ENCODE assay signal across 9 cellular contexts in the genomic region with DNA sequence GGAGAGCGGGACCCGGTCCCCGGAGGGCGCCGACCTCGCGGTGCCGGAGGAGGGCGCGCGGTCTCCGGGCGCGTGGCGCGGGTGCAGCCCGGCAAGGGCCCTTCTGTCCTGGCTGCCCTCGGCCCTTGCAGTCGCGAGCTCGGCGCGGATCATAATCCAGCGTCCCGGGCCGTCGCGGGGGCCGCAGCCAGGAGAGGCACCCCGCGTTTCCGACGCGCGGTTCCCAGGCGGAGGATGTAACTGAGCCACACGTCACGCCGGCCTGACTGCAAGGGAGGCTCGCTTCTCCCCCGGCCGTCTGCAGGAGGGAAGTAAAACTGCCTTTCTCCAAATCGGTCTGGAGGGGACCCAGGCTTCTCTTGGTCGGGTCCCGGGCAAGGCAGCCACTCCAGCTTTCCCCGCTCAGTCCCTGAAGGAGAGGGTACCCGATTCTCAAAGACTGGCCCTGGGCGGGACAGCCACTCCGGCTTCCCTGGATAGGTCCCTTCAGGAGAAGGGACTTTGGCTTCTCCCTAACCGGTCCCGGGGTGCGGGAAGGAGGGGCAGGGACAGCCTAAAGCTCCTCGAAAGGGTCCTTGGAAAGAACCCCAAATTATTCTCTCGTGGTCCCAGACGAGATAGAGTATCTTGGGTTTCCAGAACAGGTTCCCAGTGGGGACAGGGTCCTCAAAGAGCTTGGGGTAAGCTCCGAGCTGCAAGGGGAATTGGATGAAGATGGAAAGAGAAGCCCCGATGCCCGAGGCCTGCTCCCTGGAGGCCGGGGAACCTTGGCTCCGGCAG. TPM values are rescaled to one million over a fixed set of nuclear protein-coding genes. Genes with fewer than 3 reads are reported as not detected.
DNase-seq lines count a peak whose midpoint lies in the region; ATAC-seq, FAIRE-seq and TF ChIP-seq lines count a peak whose summit lies in the region.
"Had no signal": no experiment of that assay in that cellular context is flagged by ENCODE, and none has a peak within 500 bp of the region (broad histone marks: within the 10 kb centered on the region; RNA-seq: fewer than 3 reads in every experiment).

No MANE protein-coding gene starts in this region.

- POLR2A ChIA-PET in H1 (lab: Charles Lee; ENCODE audit: partially characterized antibody), result no interaction called here

- no peak overlapping the region; the same call in 1 of the 2 replicates for H2BK15ac ChIP-seq in H1 (ENCODE audit: low read length)

- H2AFZ ChIP-seq in H1 (ENCODE audit: low read length), result peak overlapping the region; percentile 47; the same call in 1 of the 2 replicates

- no peak overlapping the region for H2AK5ac ChIP-seq in H1 (ENCODE audit: low read depth, low read length)

- no peaks in the 10 kb centered on the region for H3K79me2 ChIP-seq in H1 (ENCODE audit: control insufficient read depth in 1 of 2, insufficient read depth in 2 of 2, low read length in 2 of 2)

- TF ChIP-seq CTCF in H1 (IDR thresholded peaks at IDR 0.05; ENCODE audit: control extremely low read depth in 1 of 3, insufficient read depth in 1 of 3, low read depth in 1 of 3, low read length in 3 of 3) (no peak), uterus (IDR thresholded peaks at IDR 0.05) (no peak)

- H4K91ac ChIP-seq in H1 (replicated peaks; ENCODE audit: insufficient read length, low read length), result no peak overlapping the region

- H3K56ac ChIP-seq in H1 (replicated peaks; ENCODE audit: insufficient read length, low read depth, low read length), result no peak overlapping the region

- H4K8ac ChIP-seq in H1 (ENCODE audit: extremely low read depth, insufficient read depth, low read length), result no peak overlapping the region

- no peak overlapping the region for H2BK20ac ChIP-seq in H1 (ENCODE audit: low read length)

- H3K27me3 ChIP-seq in BLaER1 (peaks cover 35% of the 10 kb centered on the region), H1 (replicated peaks in 1 of 4; ENCODE audit: control insufficient read depth in 3 of 4, extremely low read depth in 1 of 4, insufficient read depth in 3 of 4, low read length in 3 of 4) (peaks cover 37 to 70% (median 56%) of the 10 kb centered on the region in 4 experiments), muscle layer of duodenum (ENCODE audit: low read depth, low read length) (peaks cover 8% of the 10 kb centered on the region), uterus (peaks cover 0 to 5% of the 10 kb centered on the region in 2 donors)

- FAIRE-seq in H1 (lab: Jason Lieb, UNC), result no peak
- FAIRE-seq: keratinocyte had no signal

- intact Hi-C loops in uterus (cut with DNase I; ENCODE audit: low total_unique reads), result no loop called here

- H3K4me1 ChIP-seq in BLaER1 (no peaks in the 10 kb centered on the region), H1 (replicated peaks in 1 of 4; ENCODE audit: control insufficient read depth in 3 of 4, insufficient read depth in 4 of 4, low read length in 3 of 4) (peaks cover 5 to 36% (median 20%) of the 10 kb centered on the region in 4 experiments), muscle layer of duodenum (ENCODE audit: control insufficient read depth in 1 of 2, insufficient read depth in 2 of 2, low read length in 2 of 2) (peaks cover 15 to 45% of the 10 kb centered on the region in 2 donors), uterus (peaks cover 0 to 4% of the 10 kb centered on the region in 2 donors)

- no peak overlapping the region for H3K14ac ChIP-seq in H1 (ENCODE audit: insufficient read length)

- H3K27ac ChIP-seq in BLaER1, result no peak overlapping the region
- no peak overlapping the region for H3K27ac ChIP-seq in H1 (ENCODE audit: low read depth, low read length)
- peak overlapping the region; percentile 27 for H3K27ac ChIP-seq in muscle layer of duodenum (ENCODE audit: low read length)
- H3K27ac ChIP-seq in uterus, result peak overlapping the region; percentile 73 to 79

- H3K36me3 ChIP-seq in BLaER1 (no peaks in the 10 kb centered on the region), H1 (ENCODE audit: control insufficient read depth in 2 of 4, insufficient read depth in 4 of 4, low read length in 3 of 4) (no peaks in the 10 kb centered on the region; a peak in 1 of 8 replicates), muscle layer of duodenum (ENCODE audit: control insufficient read depth in 1 of 2, insufficient read depth in 2 of 2, low read length in 2 of 2) (no peaks in the 10 kb centered on the region), uterus (no peaks in the 10 kb centered on the region)

- CTCF ChIA-PET in H1 (lab: Charles Lee; ENCODE audit: partially characterized antibody), result interaction anchor here (0.7 to 11.3 kb wide), 33 partner anchors 7 to 455 kb away, joined by 3 to 101 read pairs (median 4); no protein-coding TSS in a partner anchor

- no peak for TF ChIP-seq EP300 in H1 (IDR thresholded peaks at IDR 0.05; ENCODE audit: borderline replicate concordance in 1 of 2, low read depth in 2 of 2, low read length in 2 of 2)

- H3K23me2 ChIP-seq in H1 (ENCODE audit: low read depth, low read length), result peaks cover 22% of the 10 kb centered on the region; the same call in 1 of the 2 replicates

- TF ChIP-seq POLR2A in H1 (IDR thresholded peaks at IDR 0.05; ENCODE audit: control extremely low read depth in 1 of 2, low read depth in 2 of 2, low read length in 2 of 2) (no peak), uterus (IDR thresholded peaks at IDR 0.05) (no peak)

- H3K9me3 ChIP-seq in BLaER1 (peaks cover 27% of the 10 kb centered on the region), H1 (ENCODE audit: insufficient read depth in 2 of 2, low read depth in 1 of 2, low read length in 1 of 2) (no peaks in the 10 kb centered on the region), muscle layer of duodenum (ENCODE audit: control insufficient read depth in 1 of 2, low read length in 2 of 2) (no peaks in the 10 kb centered on the region), uterus (no peaks in the 10 kb centered on the region)

- no peak overlapping the region for H3K9ac ChIP-seq in BLaER1
- peak overlapping the region in 1 of 4 experiments; percentile 18; a peak in 2 of 7 replicates for H3K9ac ChIP-seq in H1 (replicated peaks in 1 of 4; ENCODE audit: extremely low read depth in 1 of 4, low read depth in 3 of 4, low read length in 3 of 4)

- H3K4me3 ChIP-seq in BLaER1 (0 out of 2 replicates have a peak overlapping the region, but pooled peaks have one; percentile 25), H1 (ENCODE audit: extremely low read depth in 1 of 4, insufficient read depth in 2 of 4, low read depth in 3 of 4, low read length in 4 of 4) (peak overlapping the region; percentile 43 to 66 (median 60)), muscle layer of duodenum (ENCODE audit: low read depth in 1 of 2, low read length in 2 of 2) (peak overlapping the region; percentile 73 to 77), uterus (peak overlapping the region; percentile 42 to 53)

- no peaks in the 10 kb centered on the region for H3K79me1 ChIP-seq in H1 (ENCODE audit: low read depth, low read length)

- H3K23ac ChIP-seq in H1 (ENCODE audit: insufficient read length), result no peak overlapping the region

- H4K5ac ChIP-seq in H1 (ENCODE audit: insufficient read length, low read depth, low read length), result no peak overlapping the region

- peak overlapping the region; percentile 72; the same call in 1 of the 2 replicates for H2BK12ac ChIP-seq in H1 (ENCODE audit: low read depth, low read length)

- H2BK120ac ChIP-seq in H1 (replicated peaks; ENCODE audit: low read depth, low read length), result no peak overlapping the region

- no peak overlapping the region for H2BK5ac ChIP-seq in H1 (ENCODE audit: low read depth, low read length)

- peak overlapping the region; percentile 86 for H3K18ac ChIP-seq in H1 (ENCODE audit: extremely low read depth, low read length)

- H3K4me2 ChIP-seq in BLaER1 (no peak overlapping the region), H1 (ENCODE audit: insufficient read depth in 1 of 2, low read depth in 2 of 2, low read length in 2 of 2) (peak overlapping the region; percentile 79 to 99)

- WGBS in H1 (ENCODE audit: extremely low coverage in 1 of 2, insufficient coverage in 1 of 2, insufficient read length in 1 of 2, insufficient replicate concordance in 2 of 2, low coverage in 1 of 2, low lambda C conversion rate in 2 of 2, missing lambda C conversion rate in 1 of 2), 2 experiments, result 3% methylated on average over 46 of the region's 60 CpGs; no CpG with 5 or more reads in 1 of the 2 experiments

- no peak for TF ChIP-seq RAD21 in H1 (IDR thresholded peaks at IDR 0.05 in 1 of 2, conservative IDR thresholded peaks at IDR 0.05 in 1 of 2; ENCODE audit: low read depth in 2 of 2, low read length in 2 of 2)

- no peak overlapping the region for H3K4ac ChIP-seq in H1 (replicated peaks; ENCODE audit: insufficient read length, low read depth, low read length)

- DNase-seq in H1 (ENCODE audit: low read depth in 1 of 2, low spot score in 2 of 2) (no peak), uterus (peak; percentile 22 to 43), NCI-H2081 (lab: John Stamatoyannopoulos, UW) (no peak), HT-29 (ENCODE audit: low spot score) (no peak), NCI-H2107 (lab: John Stamatoyannopoulos, UW) (no peak)

- ATAC-seq in SK-N-SH treated with all-trans-retinoic acid at 6 μM for 48 hours, result peak; percentile 40

- H4K20me1 ChIP-seq in BLaER1 (no peaks in the 10 kb centered on the region), H1 (replicated peaks in 1 of 2; ENCODE audit: control insufficient read depth in 1 of 2, insufficient read depth in 2 of 2, low read length in 2 of 2) (no peaks in the 10 kb centered on the region)

TF ChIP-seq in SK-N-SH treated with all-trans-retinoic acid at 6 μM for 48 hours, 23 proteins besides CTCF, POLR2A, EP300 and RAD21:
- TF ChIP-seq RARB (CRISPR knock-in tag; IDR thresholded peaks at IDR 0.05), result no peak

TF ChIP-seq in H1, 55 proteins besides CTCF, POLR2A, EP300 and RAD21 (continues in another document):
- TF ChIP-seq TAF1 (IDR thresholded peaks at IDR 0.05; ENCODE audit: low read depth, low read length) (0 out of 2 replicates have a peak, but pooled peaks have one; percentile 5), KDM4A (IDR thresholded peaks at IDR 0.05; ENCODE audit: low read depth, low read length, severe bottlenecking) (peak; percentile 11), EZH2 (IDR thresholded peaks at IDR 0.05; ENCODE audit: low read depth, low read length, severe bottlenecking) (peak; percentile 86)

RNA-seq across cellular contexts. Expression of gene SPON1, which starts 0.8 kb away (rescaled TPM):
- total RNA-seq in H1 (2021; fragmentation: NEBNext Ultra II Directional; extraction: Animal tissue kit (Norgen Biotek cat#: 25700)), result 4.3 and 5.4 TPM in 2 replicates
- polyA plus RNA-seq in H1 (2011; rRNA removed), result 1.5 and 2.0 TPM in 2 replicates
- polyA plus RNA-seq in H1 (2011; cell fraction: cytosol; rRNA removed), result 2.3 TPM
- 3.5 TPM for polyA plus RNA-seq in H1 (2011; cell fraction: nucleus; rRNA removed)
- 2.6 to 3.4 TPM (median 2.6 TPM) in 4 replicates for polyA plus RNA-seq in H1 (2012, experiment 1 of 2)
- 0.96 TPM for polyA plus RNA-seq in H1 (2012, experiment 2 of 2)
- polyA plus RNA-seq in H1 (2013, experiment 1 of 2), result 5.7 TPM
- 5.9 TPM for polyA plus RNA-seq in H1 (2013, experiment 2 of 2)
- 3.6 and 4.6 TPM in 2 replicates for polyA minus RNA-seq in H1 (2011; rRNA and poly(A)+ RNA removed)
- polyA minus RNA-seq in H1 (2011; cell fraction: cytosol; rRNA and poly(A)+ RNA removed), result 2.7 TPM
- 2.4 TPM for polyA minus RNA-seq in H1 (2011; cell fraction: nucleus; rRNA and poly(A)+ RNA removed)
- 100 to 1,000 TPM in 1 of 4 donors, 10 to 100 TPM in 3; 18.8 to 139 (median 28.8) TPM for total RNA-seq in uterus
- total RNA-seq in HT-29 (2014; rRNA removed; shearing (Covaris generic)), result not detected in 2 replicates
- polyA plus RNA-seq: keratinocyte had no signal

Comparison
In these comparisons a context has a peak if more than half of its experiments do, and no peak if none do; other contexts are left out.
1. H3K27ac ChIP-seq: peak in muscle layer of duodenum (single experiment) and uterus (2 of 2); none in BLaER1 (single experiment) and H1 (single experiment).
2. H3K4me3 ChIP-seq: peak in every context shown above with its lines; median percentile 75 in muscle layer of duodenum; 60 in H1; 48 in uterus; 25 in BLaER1.
3. DNase-seq: peak in uterus (2 of 2); none in H1 (0 of 2), NCI-H2081 (0 of 2), HT-29 (single experiment) and NCI-H2107 (single experiment).